In genomic region chr2:37326285-37326684, GRCh38 we compare ENCODE assay signal across 8 cellular contexts. TPM values are rescaled to one million over a fixed set of nuclear protein-coding genes. Genes with fewer than 3 reads are reported as not detected.
DNase-seq lines count a peak whose midpoint lies in the region; ATAC-seq, FAIRE-seq and TF ChIP-seq lines count a peak whose summit lies in the region.

No MANE protein-coding gene starts in this region.

- no peak overlapping the region for H3K9ac ChIP-seq in endothelial cell of umbilical vein (replicated peaks; ENCODE audit: extremely low read depth, insufficient read depth, low read length)

- no peaks in the 10 kb centered on the region for H3K9me3 ChIP-seq in endothelial cell of umbilical vein (replicated peaks; ENCODE audit: control insufficient read depth, insufficient read depth, low read length)

- FAIRE-seq in endothelial cell of umbilical vein (lab: Jason Lieb, UNC) = no peak

- no peak for TF ChIP-seq POLR2A in NB4 (IDR thresholded peaks at IDR 0.05; ENCODE audit: extremely low read depth, insufficient read length)
- no peak for TF ChIP-seq POLR2A in endothelial cell of umbilical vein (IDR thresholded peaks at IDR 0.05; ENCODE audit: low read depth, low read length)

- peak; percentile 63 for DNase-seq in Ammon's horn (ENCODE audit: low spot score)
- peak; percentile 39 for DNase-seq in NB4 (ENCODE audit: low read depth)
- peak; percentile 57 for DNase-seq in endothelial cell of umbilical vein (ENCODE audit: low read depth, low spot score)
- DNase-seq in naive B cell = no peak

- peak overlapping the region in 6 of 8 donors; percentile 37 to 98 (median 51) for H3K4me3 Mint-ChIP-seq in naive B cell

- H3K27me3 ChIP-seq in endothelial cell of umbilical vein (ENCODE audit: control insufficient read depth in 2 of 2, insufficient read depth in 2 of 2, low read length in 2 of 2) = no peaks in the 10 kb centered on the region

- no peak overlapping the region for H3K4me3 ChIP-seq in NB4 (ENCODE audit: low read depth, low read length)
- H3K4me3 ChIP-seq in endothelial cell of umbilical vein (replicated peaks in 1 of 3; ENCODE audit: insufficient read depth in 1 of 3, low read depth in 1 of 3, low read length in 3 of 3) = no peak overlapping the region

- no peaks in the 10 kb centered on the region for H4K20me1 ChIP-seq in endothelial cell of umbilical vein (replicated peaks; ENCODE audit: control insufficient read depth, extremely low read depth, insufficient read depth, low read length)

- peaks cover 24 to 34% (median 25%) of the 10 kb centered on the region in 3 donors for H3K4me1 Mint-ChIP-seq in naive B cell

- peaks cover 27% of the 10 kb centered on the region for H3K4me1 ChIP-seq in endothelial cell of umbilical vein (ENCODE audit: control insufficient read depth, extremely low read depth, insufficient read depth, low read length)

- H2AFZ ChIP-seq in endothelial cell of umbilical vein (ENCODE audit: low read depth, low read length) = no peak overlapping the region

- intact Hi-C loops in endothelial cell of umbilical vein (cut with micrococcal nuclease) = loop anchor here (10.0 kb wide), 1 partner anchor 329 kb away; no protein-coding TSS in a partner anchor

- peaks cover 0 to 6% of the 10 kb centered on the region in 2 donors for H3K36me3 Mint-ChIP-seq in naive B cell

- peaks cover 0 to 10% (median 0%) of the 10 kb centered on the region in 3 donors for H3K27me3 Mint-ChIP-seq in naive B cell

- H3K79me2 ChIP-seq in endothelial cell of umbilical vein (ENCODE audit: control insufficient read depth, insufficient read depth, low read length) = peaks cover 30% of the 10 kb centered on the region

- no peaks in the 10 kb centered on the region for H3K9me3 Mint-ChIP-seq in naive B cell

- BruUV-seq in endothelial cell of umbilical vein (replicated peaks; lab: Mats Ljungman, UMichigan) = no TSS peak

- ATAC-seq in naive B cell (ENCODE audit: low read depth in 2 of 2) (no peak), HG03520 (IDR thresholded peaks at IDR 0.05; ENCODE audit: unreplicated experiment) (no peak), GM21515 (IDR thresholded peaks at IDR 0.05; ENCODE audit: unreplicated experiment) (no peak), HG03469 (IDR thresholded peaks at IDR 0.05; ENCODE audit: unreplicated experiment) (no peak), GM19324 (IDR thresholded peaks at IDR 0.05; ENCODE audit: low FRiP score, unreplicated experiment) (no peak)

- dilution Hi-C loops in endothelial cell of umbilical vein (cut with MboI; ENCODE audit: extremely low pct_ligation_motif_present, low sequenced_read_pairs) = no loop called here

- no peaks in the 10 kb centered on the region for H3K36me3 ChIP-seq in endothelial cell of umbilical vein (ENCODE audit: control insufficient read depth in 2 of 2, extremely low read depth in 1 of 2, insufficient read depth in 2 of 2, low read length in 2 of 2)

- POLR2A ChIA-PET in endothelial cell of umbilical vein (lab: Charles Lee) = no interaction called here

- peak overlapping the region in 2 of 6 donors; percentile 7 to 72 for H3K27ac Mint-ChIP-seq in naive B cell

- no peaks in the 10 kb centered on the region for H3K9me1 ChIP-seq in endothelial cell of umbilical vein (replicated peaks; ENCODE audit: control insufficient read depth, extremely low read depth, insufficient read depth, low read length)

- no peak overlapping the region for H3K27ac ChIP-seq in endothelial cell of umbilical vein (ENCODE audit: insufficient read depth, low read depth, low read length)

- TF ChIP-seq CTCF in NB4 (IDR thresholded peaks at IDR 0.05; ENCODE audit: low read depth, low read length) (no peak), endothelial cell of umbilical vein (IDR thresholded peaks at IDR 0.05; ENCODE audit: extremely low read depth in 1 of 2, insufficient read depth in 1 of 2, low read depth in 1 of 2, low read length in 2 of 2) (no peak)

- CTCF ChIA-PET in endothelial cell of umbilical vein (lab: Charles Lee) = interaction anchor here (1.3 to 1.6 kb wide), 3 partner anchors 13 to 70 kb away, joined by 3 to 5 read pairs (median 3); no protein-coding TSS in a partner anchor

- peak overlapping the region; percentile 60 for H3K4me2 ChIP-seq in endothelial cell of umbilical vein (ENCODE audit: insufficient read depth, low read length)

TF ChIP-seq in endothelial cell of umbilical vein, 7 proteins besides CTCF, POLR2A, EP300 and RAD21:
- TF ChIP-seq FOS (IDR thresholded peaks at IDR 0.05; ENCODE audit: borderline replicate concordance, insufficient read depth, low read length) = no peak
- no peak for TF ChIP-seq MYC (IDR thresholded peaks at IDR 0.05; ENCODE audit: low read depth, low read length)
- no peak for TF ChIP-seq MAX (IDR thresholded peaks at IDR 0.05; ENCODE audit: insufficient read depth, insufficient read length)
- no peak for TF ChIP-seq EZH2 (IDR thresholded peaks at IDR 0.05; ENCODE audit: borderline replicate concordance, low read depth, low read length, severe bottlenecking)
- no peak for TF ChIP-seq GATA2 (IDR thresholded peaks at IDR 0.05; ENCODE audit: insufficient read depth, insufficient read length, low read depth, low read length)
- TF ChIP-seq JUN (IDR thresholded peaks at IDR 0.05; ENCODE audit: borderline replicate concordance, insufficient read depth, insufficient read length, low read depth) = no peak
- TF ChIP-seq POLR2AphosphoS5 (IDR thresholded peaks at IDR 0.05; ENCODE audit: insufficient read depth, low read depth, low read length) = no peak

RNA-seq across cellular contexts. Expression of gene PRKD3, which starts 1.7 kb away (rescaled TPM):
- 47.3 and 48.4 TPM in 2 replicates for total RNA-seq in endothelial cell of umbilical vein
- polyA plus RNA-seq in endothelial cell of umbilical vein (11.9 and 14.9 TPM in 2 replicates), naive B cell (ENCODE audit: low read depth in 6 of 6) (10 to 100 TPM; 47.1 to 65.5 (median 54.0) TPM)
- polyA plus RNA-seq in endothelial cell of umbilical vein (2011; cell fraction: cytosol; rRNA removed) = 17.6 and 18.1 TPM in 2 replicates
- 43.1 and 51.5 TPM in 2 replicates for polyA plus RNA-seq in endothelial cell of umbilical vein (2011; cell fraction: nucleus; rRNA removed)
- 23.0 and 35.6 TPM in 2 replicates for polyA plus RNA-seq in endothelial cell of umbilical vein (2012)
- 45.1 and 46.9 TPM in 2 replicates for polyA minus RNA-seq in endothelial cell of umbilical vein
- polyA minus RNA-seq in endothelial cell of umbilical vein (2011; cell fraction: cytosol; rRNA and poly(A)+ RNA removed) = 40.1 TPM
- polyA minus RNA-seq in endothelial cell of umbilical vein (2011; cell fraction: nucleus; rRNA and poly(A)+ RNA removed) = 55.8 and 91.6 TPM in 2 replicates

RNA-seq across cellular contexts. Expression of gene QPCT, which starts 18.1 kb away (rescaled TPM):
- 12.8 and 14.3 TPM in 2 replicates for total RNA-seq in endothelial cell of umbilical vein
- polyA plus RNA-seq in endothelial cell of umbilical vein = 17.2 and 20.6 TPM in 2 replicates
- polyA plus RNA-seq in endothelial cell of umbilical vein (2011; cell fraction: cytosol; rRNA removed) = 15.0 and 15.4 TPM in 2 replicates
- 8.5 TPM in 2 replicates for polyA plus RNA-seq in endothelial cell of umbilical vein (2011; cell fraction: nucleus; rRNA removed)
- polyA plus RNA-seq in endothelial cell of umbilical vein (2012) = 10.8 and 21.0 TPM in 2 replicates
- polyA minus RNA-seq in endothelial cell of umbilical vein = 20.2 and 26.9 TPM in 2 replicates
- polyA minus RNA-seq in endothelial cell of umbilical vein (2011; cell fraction: cytosol; rRNA and poly(A)+ RNA removed) = not detected
- 6.6 and 6.9 TPM in 2 replicates for polyA minus RNA-seq in endothelial cell of umbilical vein (2011; cell fraction: nucleus; rRNA and poly(A)+ RNA removed)
- 1 to 10 TPM in 3 of 6 donors, under 1 TPM in 3; 0.14 to 1.8 (median 1.1) TPM for polyA plus RNA-seq in naive B cell (ENCODE audit: low read depth in 6 of 6)
